34 cellular contexts compared by ENCODE assay signal in the genomic region with DNA sequence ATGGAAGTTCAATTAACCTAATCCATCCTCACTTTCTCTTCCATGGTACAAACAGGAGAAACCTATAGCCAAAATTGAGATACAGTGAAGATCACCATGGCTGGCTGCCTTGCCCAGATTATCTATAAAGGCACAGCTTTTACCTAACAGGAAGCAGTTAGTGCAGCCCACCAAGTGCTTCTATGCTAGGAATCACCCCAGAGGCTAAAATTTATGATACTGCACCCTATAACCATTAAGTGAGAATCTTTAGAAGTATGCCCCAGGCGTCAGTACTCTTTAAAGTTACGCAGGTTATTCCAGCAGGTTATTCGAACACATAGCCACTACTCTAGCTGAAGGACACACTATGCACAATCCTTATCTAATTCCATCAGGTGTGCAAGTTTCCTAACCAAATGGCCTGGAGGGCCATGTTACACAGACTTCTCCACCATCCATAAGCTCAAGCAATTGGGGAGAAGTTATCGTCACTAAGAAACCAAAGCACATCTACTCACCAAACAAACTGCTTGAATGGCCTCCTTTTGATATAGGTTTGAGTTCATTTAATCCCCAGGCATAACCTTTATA.
"Had no signal": no experiment of that assay in that cellular context is flagged by ENCODE, and none has a peak within 500 bp of the region (broad histone marks: within the 10 kb centered on the region; RNA-seq: fewer than 3 reads in every experiment).

No MANE protein-coding gene starts in this region.

- H3K4me1 ChIP-seq: breast epithelium had no signal

- H3K27me3 ChIP-seq: body of pancreas, breast epithelium had no signal

- H3K9me3 Mint-ChIP-seq: activated CD8-positive, alpha-beta T cell treated with anti-CD3 and anti-CD28 coated beads for 36 hours; activated naive CD4-positive, alpha-beta T cell treated with anti-CD3 and anti-CD28 coated beads, Interleukin-2, amount 50 U/mL, for 24 hours; activated naive CD8-positive, alpha-beta T cell treated with anti-CD3 and anti-CD28 coated beads, Interleukin-2, amount 10 ng/mL, durations not matched to agents 7 days and 5 days; activated T-cell treated with anti-CD3 and anti-CD28 coated beads, Interleukin-2, amount 50 U/mL, for 72 hours; activated T-helper 17 cell treated with anti-CD3 and anti-CD28 coated beads, Interleukin-2, amount 50 U/mL, for 72 hours; T-cell had no signal

- FAIRE-seq: astrocyte, RCC 7860 had no signal

- ATAC-seq: activated CD8-positive, alpha-beta T cell treated with anti-CD3 and anti-CD28 coated beads for 36 hours; activated T-cell treated with anti-CD3 and anti-CD28 coated beads, Interleukin-2, amount 50 U/mL, for 72 hours; activated T-helper 17 cell treated with anti-CD3 and anti-CD28 coated beads, Interleukin-2, amount 50 U/mL, for 72 hours; body of pancreas; Right ventricle myocardium inferior; SK-N-SH treated with all-trans-retinoic acid at 6 μM for 48 hours; T-cell; T-helper 17 cell had no signal

- H3K27ac ChIP-seq: body of pancreas, breast epithelium, KMS-11, PC-9, RWPE1, WERI-Rb-1 had no signal

- H3K27ac Mint-ChIP-seq: activated CD4-positive, alpha-beta T cell treated with anti-CD3 and anti-CD28 coated beads, Interleukin-2, amount 10 ng/mL, durations not matched to agents 24 days and 14 days; activated CD8-positive, alpha-beta T cell treated with anti-CD3 and anti-CD28 coated beads for 36 hours; activated naive CD4-positive, alpha-beta T cell treated with anti-CD3 and anti-CD28 coated beads, Interleukin-2, amount 50 U/mL, for 24 hours; activated naive CD8-positive, alpha-beta T cell treated with anti-CD3 and anti-CD28 coated beads, Interleukin-2, amount 10 ng/mL, durations not matched to agents 7 days and 5 days; activated T-cell treated with anti-CD3 and anti-CD28 coated beads, Interleukin-2, amount 50 U/mL, for 72 hours; activated T-helper 17 cell treated with anti-CD3 and anti-CD28 coated beads, Interleukin-2, amount 50 U/mL, for 72 hours; T-cell; T-helper 17 cell had no signal

- H3K9ac ChIP-seq: KMS-11 had no signal

- H3K4me2 ChIP-seq: KMS-11, PC-9 had no signal

- H3K27me3 Mint-ChIP-seq: activated CD4-positive, alpha-beta T cell treated with anti-CD3 and anti-CD28 coated beads, Interleukin-2, amount 10 ng/mL, durations not matched to agents 24 days and 14 days; activated CD8-positive, alpha-beta T cell treated with anti-CD3 and anti-CD28 coated beads for 36 hours; activated naive CD4-positive, alpha-beta T cell treated with anti-CD3 and anti-CD28 coated beads, Interleukin-2, amount 50 U/mL, for 24 hours; activated naive CD8-positive, alpha-beta T cell treated with anti-CD3 and anti-CD28 coated beads, Interleukin-2, amount 10 ng/mL, durations not matched to agents 7 days and 5 days; activated T-helper 17 cell treated with anti-CD3 and anti-CD28 coated beads, Interleukin-2, amount 50 U/mL, for 72 hours; T-cell; T-helper 17 cell had no signal

- H3K9me3 ChIP-seq: body of pancreas, breast epithelium had no signal

- H2AFZ ChIP-seq: PC-9 had no signal

- H3K4me3 Mint-ChIP-seq: activated CD4-positive, alpha-beta T cell treated with anti-CD3 and anti-CD28 coated beads, Interleukin-2, amount 10 ng/mL, durations not matched to agents 24 days and 14 days; activated CD8-positive, alpha-beta T cell treated with anti-CD3 and anti-CD28 coated beads for 36 hours; activated naive CD4-positive, alpha-beta T cell treated with anti-CD3 and anti-CD28 coated beads, Interleukin-2, amount 50 U/mL, for 24 hours; activated naive CD8-positive, alpha-beta T cell treated with anti-CD3 and anti-CD28 coated beads, Interleukin-2, amount 10 ng/mL, durations not matched to agents 7 days and 5 days; activated T-cell treated with anti-CD3 and anti-CD28 coated beads, Interleukin-2, amount 50 U/mL, for 72 hours; activated T-helper 17 cell treated with anti-CD3 and anti-CD28 coated beads, Interleukin-2, amount 50 U/mL, for 72 hours; T-cell; T-helper 17 cell had no signal

- H3K4me3 ChIP-seq: body of pancreas, breast epithelium, PC-9 had no signal

- DNase-seq: activated CD4-positive, alpha-beta T cell treated with anti-CD3 and anti-CD28 coated beads, Interleukin-2, amount 10 ng/mL, durations not matched to agents 24 days and 14 days; activated CD4-positive, alpha-beta T cell treated with anti-CD3 and anti-CD28 coated beads, Interleukin-2, amount 50 U/mL, for 4 hours; activated CD8-positive, alpha-beta T cell treated with anti-CD3 and anti-CD28 coated beads for 36 hours; activated gamma-delta T cell; activated naive CD4-positive, alpha-beta T cell treated with Interleukin-2 at 50 U/mL for 16 hours; activated naive CD8-positive, alpha-beta T cell treated with anti-CD3 and anti-CD28 coated beads, Interleukin-2, amount 10 ng/mL, durations not matched to agents 7 days and 5 days; activated T-cell treated with anti-CD3 and anti-CD28 coated beads, Interleukin-2, amount 50 U/mL, for 1 hour; activated T-cell treated with anti-CD3 and anti-CD28 coated beads, Interleukin-2, amount 50 U/mL, for 72 hours; amygdala; body of pancreas; NCI-H1105; NCI-H1417 treated with DMSO at 0.1 percent for 48 hours; NCI-H187 treated with DMSO at 0.1 percent for 48 hours; NCI-H2081; NCI-H226; NCI-H446 treated with DMSO at 0.1 percent for 48 hours; NCI-H524; NCI-H69; NCI-H82; SIG-M5; T-cell; T-helper 17 cell; T-helper 9 cell; WERI-Rb-1 had no signal

- H3K36me3 ChIP-seq: breast epithelium, WERI-Rb-1 had no signal
